8 cellular contexts compared by ENCODE assay signal in genomic region chr6:107113460-107114212, GRCh38. TPM values are rescaled to one million over a fixed set of nuclear protein-coding genes. Genes with fewer than 3 reads are reported as not detected.
DNase-seq lines count a peak whose midpoint lies in the region; ATAC-seq and TF ChIP-seq lines count a peak whose summit lies in the region.

No MANE protein-coding gene starts in this region.

- no peaks in the 10 kb centered on the region for H3K27me3 ChIP-seq in Peyer's patch
- no peaks in the 10 kb centered on the region for H3K27me3 ChIP-seq in esophagus (ENCODE audit: control insufficient read depth in 1 of 2, insufficient read depth in 2 of 2, low read length in 2 of 2)
- H3K27me3 ChIP-seq in osteoblast (ENCODE audit: insufficient read depth, low read length): peaks cover 22% of the 10 kb centered on the region

- no peaks in the 10 kb centered on the region for H3K79me2 ChIP-seq in osteoblast (ENCODE audit: insufficient read depth, low read length)

- H3K4me3 ChIP-seq in Peyer's patch (peak overlapping the region; percentile 62 to 95 (median 76)), esophagus (ENCODE audit: low read depth in 1 of 2, low read length in 2 of 2) (peak overlapping the region; percentile 65 to 80), osteoblast (ENCODE audit: insufficient read depth, low read length) (peak overlapping the region; percentile 68)

- H3K9me3 ChIP-seq in Peyer's patch (no peaks in the 10 kb centered on the region), esophagus (ENCODE audit: control insufficient read depth in 2 of 2, insufficient read depth in 1 of 2, low read depth in 1 of 2, low read length in 1 of 2) (no peaks in the 10 kb centered on the region), osteoblast (ENCODE audit: low read depth, low read length) (no peaks in the 10 kb centered on the region)

- DNase-seq in NCI-H1105 treated with DMSO at 0.1 percent for 48 hours (lab: John Stamatoyannopoulos, UW) (peak; percentile 21), NCI-H1105 (lab: John Stamatoyannopoulos, UW) (no peak), Peyer's patch (peak in 1 of 3 donors; percentile 49), osteoblast (ENCODE audit: insufficient read length, low spot score, missing footprints) (peak; percentile 86), GM10266 (ENCODE audit: extremely low spot score) (no peak)

- no peak for ATAC-seq in HG02870 (IDR thresholded peaks at IDR 0.05; ENCODE audit: unreplicated experiment)
- no peak for ATAC-seq in activated CD4-positive, CD25-positive, alpha-beta regulatory T cell treated with anti-CD3 and anti-CD28 coated beads, Interleukin-2, amount 50 U/mL, for 24 hours

- TF ChIP-seq CTCF in Peyer's patch (IDR thresholded peaks at IDR 0.05) (no peak), osteoblast (IDR thresholded peaks at IDR 0.05; ENCODE audit: extremely low read depth, low read depth, low read length) (no peak), GM10266 (IDR thresholded peaks at IDR 0.05; ENCODE audit: control insufficient read depth, insufficient read depth, low read depth, missing control alignments) (no peak)

- H3K4me1 ChIP-seq in Peyer's patch (peaks cover 0 to 11% (median 0%) of the 10 kb centered on the region in 4 donors), esophagus (ENCODE audit: control insufficient read depth in 2 of 2, insufficient read depth in 2 of 2, low read length in 1 of 2) (no peaks in the 10 kb centered on the region), osteoblast (ENCODE audit: insufficient read depth, low read length) (peaks cover 12% of the 10 kb centered on the region)

- WGBS in esophagus, 2 donors: 39% methylated on average over 17 of the region's 17 CpGs

- H3K4me2 ChIP-seq in osteoblast (ENCODE audit: insufficient read depth, low read length): peak overlapping the region; percentile 69

- H2AFZ ChIP-seq in osteoblast (ENCODE audit: low read length): peak overlapping the region; percentile 38

- no peak for TF ChIP-seq POLR2A in Peyer's patch (IDR thresholded peaks at IDR 0.05)

- H3K36me3 ChIP-seq in Peyer's patch (no peaks in the 10 kb centered on the region), esophagus (ENCODE audit: control insufficient read depth in 2 of 2, insufficient read depth in 2 of 2, low read length in 1 of 2) (no peaks in the 10 kb centered on the region), osteoblast (ENCODE audit: insufficient read depth, low read length) (no peaks in the 10 kb centered on the region)

- no peaks in the 10 kb centered on the region for H4K20me1 ChIP-seq in osteoblast (ENCODE audit: insufficient read depth, low read length)

- peak overlapping the region; percentile 54 to 82 (median 76) for H3K27ac ChIP-seq in Peyer's patch
- no peak overlapping the region for H3K27ac ChIP-seq in esophagus (ENCODE audit: low read depth in 2 of 2, low read length in 1 of 2)
- no peak overlapping the region for H3K27ac ChIP-seq in osteoblast (ENCODE audit: low read depth, low read length)

RNA-seq across cellular contexts. Expression of gene BEND3, which starts 1.7 kb away (rescaled TPM):
- total RNA-seq in Peyer's patch: 1 to 10 TPM; 2.6 to 8.3 (median 6.1) TPM
- under 1 TPM; 0.73 to 0.82 TPM for polyA plus RNA-seq in esophagus
- 3.2 and 3.6 TPM in 2 replicates for total RNA-seq in osteoblast

Comparison
In these comparisons a context has a peak if more than half of its experiments do, and no peak if none do; other contexts are left out.
1. DNase-seq: peak in NCI-H1105 treated with DMSO at 0.1 percent for 48 hours (single experiment) and osteoblast (single experiment); none in NCI-H1105 (single experiment) and GM10266 (single experiment).
2. H3K27ac ChIP-seq: peak in Peyer's patch (4 of 4); none in esophagus (0 of 2) and osteoblast (single experiment).
3. Peak in every context shown above with its lines, with median percentiles within 50 percentile points of each other: H3K4me3 ChIP-seq.